1 cellular context compared by ENCODE assay signal in genomic region chr2:73937899-73938298, GRCh38.
TF ChIP-seq lines count a peak whose summit lies in the region.

No MANE protein-coding gene starts in this region.

TF ChIP-seq in WTC11, 78 proteins besides CTCF, POLR2A, EP300 and RAD21 (continued from another document):
- TF ChIP-seq TCF7 (CRISPR knock-in tag; IDR thresholded peaks at IDR 0.05; ENCODE audit: low read depth), result no peak
